In genomic region chr14:64628940-64629403, GRCh38 we compare ENCODE assay signal across 9 cellular contexts.
DNase-seq lines count a peak whose midpoint lies in the region; ATAC-seq and TF ChIP-seq lines count a peak whose summit lies in the region.
"Had no signal": no experiment of that assay in that cellular context is flagged by ENCODE, and none has a peak within 500 bp of the region (broad histone marks: within the 10 kb centered on the region; RNA-seq: fewer than 3 reads in every experiment).

No MANE protein-coding gene starts in this region.

- no peak for ATAC-seq in HG03045 (IDR thresholded peaks at IDR 0.05; ENCODE audit: unreplicated experiment)
- no peak for ATAC-seq in HG03095 (IDR thresholded peaks at IDR 0.05; ENCODE audit: unreplicated experiment)
- ATAC-seq: right lobe of liver had no signal

- H3K4me1 ChIP-seq in stomach smooth muscle (ENCODE audit: control insufficient read depth, insufficient read depth, low read length) = peaks cover 20% of the 10 kb centered on the region
- H3K4me1 ChIP-seq: right lobe of liver had no signal

- H3K27ac ChIP-seq in stomach smooth muscle (ENCODE audit: low read length) = peak overlapping the region; percentile 58
- H3K27ac ChIP-seq: right lobe of liver had no signal

- in situ Hi-C loops in astrocyte of the spinal cord (cut with HindIII; ENCODE audit: low sequenced_read_pairs) = no loop called here

- H3K27me3 Mint-ChIP-seq in HFFc6 (ENCODE audit: insufficient read depth) = peaks cover 2% of the 10 kb centered on the region

- peak overlapping the region; percentile 63; the same call in 1 of the 2 replicates for H3K4me3 Mint-ChIP-seq in HFFc6

- DNase-seq in HFFc6 (peak; percentile 98), astrocyte of the spinal cord (ENCODE audit: low read depth, low spot score) (peak; percentile 95), hypothalamus (lab: John Stamatoyannopoulos, UW) (peak in 34 of 51 donors; percentile 2 to 76 (median 34)), NCI-H2029 treated with DMSO at 0.1 percent for 48 hours (lab: John Stamatoyannopoulos, UW) (no peak)
- no peak for DNase-seq in stimulated activated CD4-positive, alpha-beta T cell treated with anti-CD3 and anti-CD28 coated beads, Interleukin-2, amount 100 ng/mL, for 48 hours

- peak overlapping the region; percentile 99 for H3K27ac Mint-ChIP-seq in HFFc6

- no peaks in the 10 kb centered on the region for H3K27me3 ChIP-seq in stomach smooth muscle (ENCODE audit: control insufficient read depth in 1 of 2, insufficient read depth in 2 of 2, low read length in 2 of 2)
- H3K27me3 ChIP-seq: right lobe of liver had no signal

- H3K9ac ChIP-seq in stomach smooth muscle (ENCODE audit: low read length in 2 of 2) = peak overlapping the region in 1 of 2 donors; percentile 31

- no peaks in the 10 kb centered on the region for H3K9me3 Mint-ChIP-seq in HFFc6

- no peaks in the 10 kb centered on the region; the same call in 1 of the 2 replicates for H3K36me3 Mint-ChIP-seq in HFFc6 (ENCODE audit: low read depth)

- H3K4me1 Mint-ChIP-seq in HFFc6 (ENCODE audit: low read depth) = peaks cover 43% of the 10 kb centered on the region

- H3K4me3 ChIP-seq in astrocyte of the spinal cord (ENCODE audit: low read depth, low read length) (no peak overlapping the region), stomach smooth muscle (ENCODE audit: low read length in 2 of 2) (no peak overlapping the region)
- H3K4me3 ChIP-seq: right lobe of liver had no signal

- H3K9me3 ChIP-seq in stomach smooth muscle (ENCODE audit: control insufficient read depth in 2 of 2, low read length in 2 of 2) = no peaks in the 10 kb centered on the region
- H3K9me3 ChIP-seq: right lobe of liver had no signal

- TF ChIP-seq CTCF in HFFc6 (IDR thresholded peaks at IDR 0.05) (no peak; the same call in 1 of the 2 replicates), astrocyte of the spinal cord (IDR thresholded peaks at IDR 0.05; ENCODE audit: low read depth, low read length) (no peak)

- H3K36me3 ChIP-seq in stomach smooth muscle (ENCODE audit: control insufficient read depth in 2 of 2, insufficient read depth in 2 of 2, low read length in 2 of 2) = no peaks in the 10 kb centered on the region
- H3K36me3 ChIP-seq: right lobe of liver had no signal

Comparison
In these comparisons a context has a peak if more than half of its experiments do, and no peak if none do; other contexts are left out.
1. DNase-seq: peak in HFFc6 (single experiment), astrocyte of the spinal cord (single experiment) and hypothalamus (34 of 51); none in NCI-H2029 treated with DMSO at 0.1 percent for 48 hours (single experiment) and stimulated activated CD4-positive, alpha-beta T cell treated with anti-CD3 and anti-CD28 coated beads, Interleukin-2, amount 100 ng/mL, for 48 hours (0 of 2).